In genomic region chr11:17564687-17565042, GRCh38 we compare ENCODE assay signal across 12 cellular contexts. TPM values are rescaled to one million over a fixed set of nuclear protein-coding genes. Genes with fewer than 3 reads are reported as not detected.
DNase-seq lines count a peak whose midpoint lies in the region; FAIRE-seq and TF ChIP-seq lines count a peak whose summit lies in the region.
"Had no signal": no experiment of that assay in that cellular context is flagged by ENCODE, and none has a peak within 500 bp of the region (broad histone marks: within the 10 kb centered on the region; RNA-seq: fewer than 3 reads in every experiment).

No MANE protein-coding gene starts in this region.

- dilution Hi-C loops in keratinocyte (cut with MboI; ENCODE audit: extremely low pct_ligation_motif_present, low sequenced_read_pairs), result no loop called here

- no peaks in the 10 kb centered on the region for H4K20me1 ChIP-seq in keratinocyte (ENCODE audit: control insufficient read depth, extremely low read depth, insufficient read depth, low read length)

- TF ChIP-seq CTCF in GM10266 (IDR thresholded peaks at IDR 0.05; ENCODE audit: control insufficient read depth, insufficient read depth, low read depth, missing control alignments) (peak; percentile 23), astrocyte of the cerebellum (IDR thresholded peaks at IDR 0.05; ENCODE audit: low read depth, low read length, missing control alignments) (peak; percentile 36), keratinocyte (optimal IDR thresholded peaks at IDR 0.05 in 1 of 3, IDR thresholded peaks at IDR 0.05 in 1 of 3, conservative IDR thresholded peaks at IDR 0.05 in 1 of 3; ENCODE audit: extremely low read depth in 1 of 3, insufficient read depth in 2 of 3, low read length in 3 of 3) (peak in 2 of 3 experiments; percentile 33 to 36)

- no peak overlapping the region for H2AFZ ChIP-seq in keratinocyte (ENCODE audit: control insufficient read depth, low read length)

- FAIRE-seq in keratinocyte (lab: Jason Lieb, UNC), result no peak

- H3K4me3 ChIP-seq in astrocyte of the cerebellum (ENCODE audit: low read depth, low read length), result no peak overlapping the region
- no peak overlapping the region for H3K4me3 ChIP-seq in keratinocyte (ENCODE audit: control insufficient read depth in 2 of 3, extremely low read depth in 1 of 3, insufficient read depth in 2 of 3, low read depth in 1 of 3, low read length in 3 of 3)
- H3K4me3 ChIP-seq: body of pancreas, esophagus muscularis mucosa had no signal

- no peaks in the 10 kb centered on the region for H3K9me1 ChIP-seq in keratinocyte (ENCODE audit: control insufficient read depth, extremely low read depth, insufficient read depth, low read length)

- H3K36me3 ChIP-seq in keratinocyte (ENCODE audit: control insufficient read depth in 2 of 2, extremely low read depth in 1 of 2, insufficient read depth in 2 of 2, low read length in 2 of 2), result no peaks in the 10 kb centered on the region
- H3K36me3 ChIP-seq: esophagus muscularis mucosa had no signal

- no peak for DNase-seq in GM10266 (ENCODE audit: extremely low spot score)
- peak; percentile 9 for DNase-seq in HT-29 (ENCODE audit: low spot score)
- no peak for DNase-seq in astrocyte of the cerebellum (ENCODE audit: low read depth)
- no peak for DNase-seq in keratinocyte (ENCODE audit: low read depth, low spot score)
- DNase-seq in UCSD-AML1 (lab: John Stamatoyannopoulos, UW; ENCODE audit: unreplicated experiment), result no peak
- no peak for DNase-seq in stimulated activated CD4-positive, alpha-beta T cell treated with anti-CD3 and anti-CD28 coated beads, Interleukin-2, amount 100 ng/mL, for 48 hours
- DNase-seq in SW 1271 (lab: John Stamatoyannopoulos, UW), result no peak
- DNase-seq: activated T-cell treated with anti-CD3 and anti-CD28 coated beads, Interleukin-2, amount 50 U/mL, for 72 hours; body of pancreas had no signal

- no peaks in the 10 kb centered on the region for H3K9me3 ChIP-seq in keratinocyte (ENCODE audit: control insufficient read depth, low read depth, low read length)
- H3K9me3 ChIP-seq: body of pancreas, esophagus muscularis mucosa had no signal

- H3K79me2 ChIP-seq in keratinocyte (ENCODE audit: control insufficient read depth, insufficient read depth, low read length), result no peaks in the 10 kb centered on the region

- no peak overlapping the region for H3K27ac ChIP-seq in keratinocyte (ENCODE audit: control insufficient read depth, insufficient read depth, low read length)
- H3K27ac ChIP-seq: body of pancreas, esophagus muscularis mucosa, RWPE1, VCaP had no signal

- no peak overlapping the region for H3K4me2 ChIP-seq in keratinocyte (ENCODE audit: control insufficient read depth, extremely low read depth, insufficient read depth, low read depth, low read length)

- in situ Hi-C loops in astrocyte of the cerebellum (cut with HindIII; ENCODE audit: low sequenced_read_pairs), result no loop called here

- no peaks in the 10 kb centered on the region for H3K4me1 ChIP-seq in keratinocyte (ENCODE audit: control insufficient read depth, extremely low read depth, insufficient read depth, low read length)
- H3K4me1 ChIP-seq: body of pancreas, esophagus muscularis mucosa had no signal

- H3K9ac ChIP-seq in keratinocyte (ENCODE audit: control insufficient read depth, extremely low read depth, insufficient read depth, low read length), result no peak overlapping the region

- peaks cover 8% of the 10 kb centered on the region for H3K27me3 ChIP-seq in keratinocyte (ENCODE audit: control insufficient read depth, extremely low read depth, insufficient read depth, low read length)
- H3K27me3 ChIP-seq: body of pancreas had no signal

RNA-seq across cellular contexts. Expression of gene OTOG, which starts 17.6 kb away (rescaled TPM):
- not detected in 2 replicates for total RNA-seq in HT-29 (2014; rRNA removed; shearing (Covaris generic))
- polyA plus RNA-seq in keratinocyte, result not detected in 3 replicates
- not detected for polyA plus RNA-seq in keratinocyte (2011; ENCODE audit: low read depth)
- not detected in 2 replicates for polyA plus RNA-seq in keratinocyte (2011; cell fraction: cytosol; rRNA removed)
- not detected in 2 replicates for polyA plus RNA-seq in keratinocyte (2011; cell fraction: nucleus; rRNA removed)
- polyA plus RNA-seq in keratinocyte (2012; ENCODE audit: low replicate concordance), result not detected in 2 replicates
- not detected in 3 replicates for polyA minus RNA-seq in keratinocyte
- polyA minus RNA-seq in keratinocyte (2011; cell fraction: cytosol; rRNA and poly(A)+ RNA removed), result not detected
- not detected in 2 replicates for polyA minus RNA-seq in keratinocyte (2011; cell fraction: nucleus; rRNA and poly(A)+ RNA removed)
- total RNA-seq: activated T-cell treated with anti-CD3 and anti-CD28 coated beads, Interleukin-2, amount 50 U/mL, for 72 hours; body of pancreas; esophagus muscularis mucosa had no signal

RNA-seq across cellular contexts. Expression of gene USH1C, which starts 20.4 kb away (rescaled TPM):
- 78.0 and 86.2 TPM in 2 replicates for total RNA-seq in HT-29 (2014; rRNA removed; shearing (Covaris generic))
- polyA plus RNA-seq in keratinocyte, result not detected in 3 replicates
- polyA plus RNA-seq in keratinocyte (2011; ENCODE audit: low read depth), result not detected
- not detected in 2 replicates for polyA plus RNA-seq in keratinocyte (2011; cell fraction: cytosol; rRNA removed)
- polyA plus RNA-seq in keratinocyte (2011; cell fraction: nucleus; rRNA removed), result not detected in 2 replicates
- polyA plus RNA-seq in keratinocyte (2012; ENCODE audit: low replicate concordance), result not detected in 2 replicates
- polyA minus RNA-seq in keratinocyte, result not detected in 3 replicates
- polyA minus RNA-seq in keratinocyte (2011; cell fraction: cytosol; rRNA and poly(A)+ RNA removed), result not detected
- polyA minus RNA-seq in keratinocyte (2011; cell fraction: nucleus; rRNA and poly(A)+ RNA removed), result not detected in 2 replicates
- total RNA-seq: activated T-cell treated with anti-CD3 and anti-CD28 coated beads, Interleukin-2, amount 50 U/mL, for 72 hours; esophagus muscularis mucosa had no signal
